ENCODE assay signal across 24 cellular contexts in genomic region chr2:160721089-160722040, GRCh38.
DNase-seq lines count a peak whose midpoint lies in the region; ATAC-seq and TF ChIP-seq lines count a peak whose summit lies in the region.
"Had no signal": no experiment of that assay in that cellular context is flagged by ENCODE, and none has a peak within 500 bp of the region (broad histone marks: within the 10 kb centered on the region; RNA-seq: fewer than 3 reads in every experiment).

No MANE protein-coding gene starts in this region.

- H3K27ac ChIP-seq in psoas muscle, result no peak overlapping the region
- H3K27ac ChIP-seq: A549, BLaER1 had no signal

- H3K27me3 ChIP-seq in adipocyte (replicated peaks; ENCODE audit: control insufficient read depth, insufficient read depth, low read length), result no peaks in the 10 kb centered on the region
- H3K27me3 ChIP-seq in psoas muscle (ENCODE audit: insufficient read depth in 3 of 3, low read length in 2 of 3), result no peaks in the 10 kb centered on the region
- H3K27me3 ChIP-seq: BLaER1 had no signal

- no peaks in the 10 kb centered on the region for H3K36me3 ChIP-seq in adipocyte (ENCODE audit: control insufficient read depth, insufficient read depth, low read length, severe bottlenecking)
- no peaks in the 10 kb centered on the region for H3K36me3 ChIP-seq in psoas muscle (ENCODE audit: insufficient read depth in 1 of 2, low read depth in 1 of 2)
- H3K36me3 ChIP-seq: BLaER1 had no signal

- H3K4me1 ChIP-seq in adipocyte (ENCODE audit: control insufficient read depth, insufficient read depth, low read length) (peaks cover 6% of the 10 kb centered on the region), psoas muscle (no peaks in the 10 kb centered on the region)

- DNase-seq in GM03348 (ENCODE audit: low spot score) (peak; percentile 39), adipocyte (ENCODE audit: low read depth) (peak; percentile 34), fibroblast of mammary gland (ENCODE audit: low read depth) (peak; percentile 20), sciatic nerve (ENCODE audit: low spot score) (no peak), psoas muscle (no peak), NCI-H524 treated with DMSO at 0.1 percent for 48 hours (lab: John Stamatoyannopoulos, UW) (no peak), head of caudate nucleus (no peak)
- DNase-seq: CD4-positive, alpha-beta T cell; COR-L47; DMS79; KBM-7; NCI-H1105; NCI-H146; NCI-H2029; NCI-H2227 treated with DMSO at 0.1 percent for 48 hours; NCI-H510A; NCI-H774; NK-92 treated with Interleukin-12 subunit alpha and Interleukin-12 subunit beta, amount 100 ng/mL, for 24 hours; SIG-M5; SK-N-SH had no signal

- no peaks in the 10 kb centered on the region for H3K9me3 ChIP-seq in adipocyte (ENCODE audit: control insufficient read depth, low read length)
- no peaks in the 10 kb centered on the region for H3K9me3 ChIP-seq in psoas muscle
- H3K9me3 ChIP-seq: A549, BLaER1, SK-N-SH had no signal

- ATAC-seq in sciatic nerve, result peak; percentile 44
- ATAC-seq in GM18873 (IDR thresholded peaks at IDR 0.05; ENCODE audit: low FRiP score, unreplicated experiment), result no peak
- no peak for ATAC-seq in psoas muscle
- ATAC-seq: A549, HCT116 had no signal

- H3K4me3 ChIP-seq in adipocyte (ENCODE audit: low read length) (no peak overlapping the region), fibroblast of mammary gland (ENCODE audit: control insufficient read depth, low read depth, low read length) (no peak overlapping the region), psoas muscle (no peak overlapping the region)
- H3K4me3 ChIP-seq: A549, BLaER1 had no signal

- no peak overlapping the region for H3K9ac ChIP-seq in adipocyte (ENCODE audit: low read length)
- H3K9ac ChIP-seq: BLaER1, SK-N-SH had no signal

- WGBS in psoas muscle, 3 donors, result 92 to 98% (median 95%) methylated on average over 1 of the region's 1 CpG

- intact Hi-C loops in sciatic nerve (cut with DNase I), result no loop called here
- intact Hi-C loops in psoas muscle (cut with DNase I), result no loop called here
- intact Hi-C loops in head of caudate nucleus (cut with DNase I), result no loop called here

- no peak for TF ChIP-seq CTCF in fibroblast of mammary gland (conservative IDR thresholded peaks at IDR 0.05; ENCODE audit: control insufficient read depth, insufficient read depth, low read depth, low read length)
- no peak for TF ChIP-seq CTCF in psoas muscle (IDR thresholded peaks at IDR 0.05)

Comparison
In these comparisons a context has a peak if more than half of its experiments do, and no peak if none do; other contexts are left out.
1. DNase-seq: peak in GM03348 (single experiment), adipocyte (single experiment) and fibroblast of mammary gland (single experiment); none in sciatic nerve (single experiment), psoas muscle (0 of 2), NCI-H524 treated with DMSO at 0.1 percent for 48 hours (single experiment) and head of caudate nucleus (0 of 42).